Comparison of ENCODE assay signal across 1 cellular context in the genomic region with DNA sequence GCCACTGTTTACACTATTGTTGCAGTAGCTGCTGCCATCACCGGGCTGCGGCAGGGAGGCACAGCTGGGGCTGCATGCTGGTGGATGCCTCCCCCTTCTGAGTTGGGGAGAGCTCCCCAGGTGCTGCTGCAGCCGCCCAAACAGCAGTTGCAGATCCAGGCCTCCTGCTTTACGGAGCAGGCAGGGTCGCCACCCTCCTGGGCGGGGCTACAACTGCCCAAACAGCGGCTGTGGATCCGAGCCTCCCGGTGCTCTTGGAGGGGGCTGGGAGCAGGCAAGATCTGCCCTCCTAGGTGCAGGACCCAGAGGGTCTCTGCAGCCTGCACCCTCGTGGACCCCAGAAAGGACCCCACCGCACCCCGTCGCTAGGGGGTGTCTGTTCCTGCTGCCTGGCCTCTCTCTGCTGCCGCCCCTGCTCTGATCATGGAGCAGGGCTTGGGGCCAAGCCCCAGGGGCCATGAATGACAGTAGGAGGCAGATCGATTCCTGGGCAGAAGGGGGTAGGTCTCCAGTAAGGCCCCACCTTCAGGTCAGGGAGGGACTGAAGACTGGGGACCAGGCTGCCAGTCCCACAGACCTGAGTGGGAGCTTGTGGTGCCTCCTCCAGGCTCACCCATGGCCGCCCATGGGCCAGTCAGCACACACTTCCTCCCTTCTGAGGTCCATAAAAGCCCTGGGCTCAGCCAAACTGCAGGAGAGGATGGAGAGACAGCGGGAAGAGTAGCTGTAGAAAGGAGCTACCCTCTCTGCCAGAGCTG.
TF ChIP-seq lines count a peak whose summit lies in the region.

No MANE protein-coding gene starts in this region.

TF ChIP-seq in HepG2, 621 proteins besides CTCF, POLR2A, EP300 and RAD21 (continued from another document and continues in another):
- TF ChIP-seq, protein P1, sequence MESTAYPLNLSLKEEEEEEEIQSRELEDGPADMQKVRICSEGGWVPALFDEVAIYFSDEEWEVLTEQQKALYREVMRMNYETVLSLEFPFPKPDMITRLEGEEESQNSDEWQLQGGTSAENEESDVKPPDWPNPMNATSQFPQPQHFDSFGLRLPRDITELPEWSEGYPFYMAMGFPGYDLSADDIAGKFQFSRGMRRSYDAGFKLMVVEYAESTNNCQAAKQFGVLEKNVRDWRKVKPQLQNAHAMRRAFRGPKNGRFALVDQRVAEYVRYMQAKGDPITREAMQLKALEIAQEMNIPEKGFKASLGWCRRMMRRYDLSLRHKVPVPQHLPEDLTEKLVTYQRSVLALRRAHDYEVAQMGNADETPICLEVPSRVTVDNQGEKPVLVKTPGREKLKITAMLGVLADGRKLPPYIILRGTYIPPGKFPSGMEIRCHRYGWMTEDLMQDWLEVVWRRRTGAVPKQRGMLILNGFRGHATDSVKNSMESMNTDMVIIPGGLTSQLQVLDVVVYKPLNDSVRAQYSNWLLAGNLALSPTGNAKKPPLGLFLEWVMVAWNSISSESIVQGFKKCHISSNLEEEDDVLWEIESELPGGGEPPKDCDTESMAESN (CRISPR knock-in tag; conservative IDR thresholded peaks at IDR 0.05), result no peak
- TF ChIP-seq FOXO1 (CRISPR knock-in tag; IDR thresholded peaks at IDR 0.05) (no peak), ZNF441 (CRISPR knock-in tag; IDR thresholded peaks at IDR 0.05; ENCODE audit: borderline replicate concordance) (peak; percentile 71; the same call in 1 of the 2 replicates), ELF1 (CRISPR knock-in tag; IDR thresholded peaks at IDR 0.05) (0 out of 2 replicates have a peak, but pooled peaks have one; percentile 8), DPF2 (CRISPR knock-in tag; IDR thresholded peaks at IDR 0.05; ENCODE audit: borderline replicate concordance, low read depth) (peak; percentile 18; the same call in 1 of the 2 replicates), SALL1 (CRISPR knock-in tag; IDR thresholded peaks at IDR 0.05) (0 out of 2 replicates have a peak, but pooled peaks have one; percentile 34), FOXA1 (IDR thresholded peaks at IDR 0.05) (no peak), FOXA1 (CRISPR knock-in tag; IDR thresholded peaks at IDR 0.05) (peak; percentile 48), FOXC1 (CRISPR knock-in tag; IDR thresholded peaks at IDR 0.05; ENCODE audit: borderline replicate concordance) (0 out of 2 replicates have a peak, but pooled peaks have one; percentile 24), ZNF891 (CRISPR knock-in tag; IDR thresholded peaks at IDR 0.05) (no peak), ZSCAN31 (CRISPR knock-in tag; IDR thresholded peaks at IDR 0.05; ENCODE audit: low read depth) (peak; percentile 12; the same call in 1 of the 2 replicates), KAT8 (CRISPR knock-in tag; IDR thresholded peaks at IDR 0.05) (peak; percentile 39; the same call in 1 of the 2 replicates), SOX6 (IDR thresholded peaks at IDR 0.05) (no peak), SOX6 (CRISPR knock-in tag; IDR thresholded peaks at IDR 0.05) (peak; percentile 41), HMG20A (CRISPR knock-in tag; IDR thresholded peaks at IDR 0.05; ENCODE audit: borderline replicate concordance) (no peak), NONO (IDR thresholded peaks at IDR 0.05) (no peak), NONO (CRISPR knock-in tag; conservative IDR thresholded peaks at IDR 0.05) (0 out of 2 replicates have a peak, but pooled peaks have one; percentile 17), ZBTB38 (CRISPR knock-in tag; IDR thresholded peaks at IDR 0.05) (0 out of 2 replicates have a peak, but pooled peaks have one; percentile 41), HIVEP1 (CRISPR knock-in tag; IDR thresholded peaks at IDR 0.05) (0 out of 2 replicates have a peak, but pooled peaks have one; percentile 36), ARNT2 (CRISPR knock-in tag; IDR thresholded peaks at IDR 0.05; ENCODE audit: low read depth) (peak; percentile 50; the same call in 1 of the 2 replicates), ZNF768 (CRISPR knock-in tag; IDR thresholded peaks at IDR 0.05) (peak; percentile 27; the same call in 1 of the 2 replicates)
- TF ChIP-seq, protein P2, sequence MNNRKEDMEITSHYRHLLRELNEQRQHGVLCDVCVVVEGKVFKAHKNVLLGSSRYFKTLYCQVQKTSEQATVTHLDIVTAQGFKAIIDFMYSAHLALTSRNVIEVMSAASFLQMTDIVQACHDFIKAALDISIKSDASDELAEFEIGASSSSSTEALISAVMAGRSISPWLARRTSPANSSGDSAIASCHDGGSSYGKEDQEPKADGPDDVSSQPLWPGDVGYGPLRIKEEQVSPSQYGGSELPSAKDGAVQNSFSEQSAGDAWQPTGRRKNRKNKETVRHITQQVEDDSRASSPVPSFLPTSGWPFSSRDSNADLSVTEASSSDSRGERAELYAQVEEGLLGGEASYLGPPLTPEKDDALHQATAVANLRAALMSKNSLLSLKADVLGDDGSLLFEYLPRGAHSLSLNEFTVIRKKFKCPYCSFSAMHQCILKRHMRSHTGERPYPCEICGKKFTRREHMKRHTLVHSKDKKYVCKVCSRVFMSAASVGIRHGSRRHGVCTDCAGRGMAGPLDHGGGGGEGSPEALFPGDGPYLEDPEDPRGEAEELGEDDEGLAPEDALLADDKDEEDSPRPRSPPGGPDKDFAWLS (CRISPR knock-in tag; IDR thresholded peaks at IDR 0.05; ENCODE audit: borderline replicate concordance), result 0 out of 2 replicates have a peak, but pooled peaks have one; percentile 44
- TF ChIP-seq, protein P3, sequence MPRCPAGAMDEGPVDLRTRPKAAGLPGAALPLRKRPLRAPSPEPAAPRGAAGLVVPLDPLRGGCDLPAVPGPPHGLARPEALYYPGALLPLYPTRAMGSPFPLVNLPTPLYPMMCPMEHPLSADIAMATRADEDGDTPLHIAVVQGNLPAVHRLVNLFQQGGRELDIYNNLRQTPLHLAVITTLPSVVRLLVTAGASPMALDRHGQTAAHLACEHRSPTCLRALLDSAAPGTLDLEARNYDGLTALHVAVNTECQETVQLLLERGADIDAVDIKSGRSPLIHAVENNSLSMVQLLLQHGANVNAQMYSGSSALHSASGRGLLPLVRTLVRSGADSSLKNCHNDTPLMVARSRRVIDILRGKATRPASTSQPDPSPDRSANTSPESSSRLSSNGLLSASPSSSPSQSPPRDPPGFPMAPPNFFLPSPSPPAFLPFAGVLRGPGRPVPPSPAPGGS (CRISPR knock-in tag; IDR thresholded peaks at IDR 0.05), result 0 out of 2 replicates have a peak, but pooled peaks have one; percentile 21
- TF ChIP-seq, protein P4, sequence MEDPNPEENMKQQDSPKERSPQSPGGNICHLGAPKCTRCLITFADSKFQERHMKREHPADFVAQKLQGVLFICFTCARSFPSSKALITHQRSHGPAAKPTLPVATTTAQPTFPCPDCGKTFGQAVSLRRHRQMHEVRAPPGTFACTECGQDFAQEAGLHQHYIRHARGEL (CRISPR knock-in tag; IDR thresholded peaks at IDR 0.05), result 0 out of 2 replicates have a peak, but pooled peaks have one; percentile 72
- TF ChIP-seq, protein P5, sequence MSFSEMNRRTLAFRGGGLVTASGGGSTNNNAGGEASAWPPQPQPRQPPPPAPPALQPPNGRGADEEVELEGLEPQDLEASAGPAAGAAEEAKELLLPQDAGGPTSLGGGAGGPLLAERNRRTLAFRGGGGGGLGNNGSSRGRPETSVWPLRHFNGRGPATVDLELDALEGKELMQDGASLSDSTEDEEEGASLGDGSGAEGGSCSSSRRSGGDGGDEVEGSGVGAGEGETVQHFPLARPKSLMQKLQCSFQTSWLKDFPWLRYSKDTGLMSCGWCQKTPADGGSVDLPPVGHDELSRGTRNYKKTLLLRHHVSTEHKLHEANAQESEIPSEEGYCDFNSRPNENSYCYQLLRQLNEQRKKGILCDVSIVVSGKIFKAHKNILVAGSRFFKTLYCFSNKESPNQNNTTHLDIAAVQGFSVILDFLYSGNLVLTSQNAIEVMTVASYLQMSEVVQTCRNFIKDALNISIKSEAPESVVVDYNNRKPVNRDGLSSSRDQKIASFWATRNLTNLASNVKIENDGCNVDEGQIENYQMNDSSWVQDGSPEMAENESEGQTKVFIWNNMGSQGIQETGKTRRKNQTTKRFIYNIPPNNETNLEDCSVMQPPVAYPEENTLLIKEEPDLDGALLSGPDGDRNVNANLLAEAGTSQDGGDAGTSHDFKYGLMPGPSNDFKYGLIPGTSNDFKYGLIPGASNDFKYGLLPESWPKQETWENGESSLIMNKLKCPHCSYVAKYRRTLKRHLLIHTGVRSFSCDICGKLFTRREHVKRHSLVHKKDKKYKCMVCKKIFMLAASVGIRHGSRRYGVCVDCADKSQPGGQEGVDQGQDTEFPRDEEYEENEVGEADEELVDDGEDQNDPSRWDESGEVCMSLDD (CRISPR knock-in tag; IDR thresholded peaks at IDR 0.05; ENCODE audit: borderline replicate concordance), result peak; percentile 81; the same call in 1 of the 2 replicates
- TF ChIP-seq, protein P6, sequence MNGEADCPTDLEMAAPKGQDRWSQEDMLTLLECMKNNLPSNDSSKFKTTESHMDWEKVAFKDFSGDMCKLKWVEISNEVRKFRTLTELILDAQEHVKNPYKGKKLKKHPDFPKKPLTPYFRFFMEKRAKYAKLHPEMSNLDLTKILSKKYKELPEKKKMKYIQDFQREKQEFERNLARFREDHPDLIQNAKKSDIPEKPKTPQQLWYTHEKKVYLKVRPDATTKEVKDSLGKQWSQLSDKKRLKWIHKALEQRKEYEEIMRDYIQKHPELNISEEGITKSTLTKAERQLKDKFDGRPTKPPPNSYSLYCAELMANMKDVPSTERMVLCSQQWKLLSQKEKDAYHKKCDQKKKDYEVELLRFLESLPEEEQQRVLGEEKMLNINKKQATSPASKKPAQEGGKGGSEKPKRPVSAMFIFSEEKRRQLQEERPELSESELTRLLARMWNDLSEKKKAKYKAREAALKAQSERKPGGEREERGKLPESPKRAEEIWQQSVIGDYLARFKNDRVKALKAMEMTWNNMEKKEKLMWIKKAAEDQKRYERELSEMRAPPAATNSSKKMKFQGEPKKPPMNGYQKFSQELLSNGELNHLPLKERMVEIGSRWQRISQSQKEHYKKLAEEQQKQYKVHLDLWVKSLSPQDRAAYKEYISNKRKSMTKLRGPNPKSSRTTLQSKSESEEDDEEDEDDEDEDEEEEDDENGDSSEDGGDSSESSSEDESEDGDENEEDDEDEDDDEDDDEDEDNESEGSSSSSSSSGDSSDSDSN (CRISPR knock-in tag; IDR thresholded peaks at IDR 0.05), result peak; percentile 59; the same call in 1 of the 2 replicates
- TF ChIP-seq, protein P7, sequence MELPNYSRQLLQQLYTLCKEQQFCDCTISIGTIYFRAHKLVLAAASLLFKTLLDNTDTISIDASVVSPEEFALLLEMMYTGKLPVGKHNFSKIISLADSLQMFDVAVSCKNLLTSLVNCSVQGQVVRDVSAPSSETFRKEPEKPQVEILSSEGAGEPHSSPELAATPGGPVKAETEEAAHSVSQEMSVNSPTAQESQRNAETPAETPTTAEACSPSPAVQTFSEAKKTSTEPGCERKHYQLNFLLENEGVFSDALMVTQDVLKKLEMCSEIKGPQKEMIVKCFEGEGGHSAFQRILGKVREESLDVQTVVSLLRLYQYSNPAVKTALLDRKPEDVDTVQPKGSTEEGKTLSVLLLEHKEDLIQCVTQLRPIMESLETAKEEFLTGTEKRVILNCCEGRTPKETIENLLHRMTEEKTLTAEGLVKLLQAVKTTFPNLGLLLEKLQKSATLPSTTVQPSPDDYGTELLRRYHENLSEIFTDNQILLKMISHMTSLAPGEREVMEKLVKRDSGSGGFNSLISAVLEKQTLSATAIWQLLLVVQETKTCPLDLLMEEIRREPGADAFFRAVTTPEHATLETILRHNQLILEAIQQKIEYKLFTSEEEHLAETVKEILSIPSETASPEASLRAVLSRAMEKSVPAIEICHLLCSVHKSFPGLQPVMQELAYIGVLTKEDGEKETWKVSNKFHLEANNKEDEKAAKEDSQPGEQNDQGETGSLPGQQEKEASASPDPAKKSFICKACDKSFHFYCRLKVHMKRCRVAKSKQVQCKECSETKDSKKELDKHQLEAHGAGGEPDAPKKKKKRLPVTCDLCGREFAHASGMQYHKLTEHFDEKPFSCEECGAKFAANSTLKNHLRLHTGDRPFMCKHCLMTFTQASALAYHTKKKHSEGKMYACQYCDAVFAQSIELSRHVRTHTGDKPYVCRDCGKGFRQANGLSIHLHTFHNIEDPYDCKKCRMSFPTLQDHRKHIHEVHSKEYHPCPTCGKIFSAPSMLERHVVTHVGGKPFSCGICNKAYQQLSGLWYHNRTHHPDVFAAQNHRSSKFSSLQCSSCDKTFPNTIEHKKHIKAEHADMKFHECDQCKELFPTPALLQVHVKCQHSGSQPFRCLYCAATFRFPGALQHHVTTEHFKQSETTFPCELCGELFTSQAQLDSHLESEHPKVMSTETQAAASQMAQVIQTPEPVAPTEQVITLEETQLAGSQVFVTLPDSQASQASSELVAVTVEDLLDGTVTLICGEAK (IDR thresholded peaks at IDR 0.05), result no peak
- TF ChIP-seq, protein P7 (CRISPR knock-in tag; IDR thresholded peaks at IDR 0.05), result 0 out of 2 replicates have a peak, but pooled peaks have one; percentile 27
- TF ChIP-seq, protein P8, sequence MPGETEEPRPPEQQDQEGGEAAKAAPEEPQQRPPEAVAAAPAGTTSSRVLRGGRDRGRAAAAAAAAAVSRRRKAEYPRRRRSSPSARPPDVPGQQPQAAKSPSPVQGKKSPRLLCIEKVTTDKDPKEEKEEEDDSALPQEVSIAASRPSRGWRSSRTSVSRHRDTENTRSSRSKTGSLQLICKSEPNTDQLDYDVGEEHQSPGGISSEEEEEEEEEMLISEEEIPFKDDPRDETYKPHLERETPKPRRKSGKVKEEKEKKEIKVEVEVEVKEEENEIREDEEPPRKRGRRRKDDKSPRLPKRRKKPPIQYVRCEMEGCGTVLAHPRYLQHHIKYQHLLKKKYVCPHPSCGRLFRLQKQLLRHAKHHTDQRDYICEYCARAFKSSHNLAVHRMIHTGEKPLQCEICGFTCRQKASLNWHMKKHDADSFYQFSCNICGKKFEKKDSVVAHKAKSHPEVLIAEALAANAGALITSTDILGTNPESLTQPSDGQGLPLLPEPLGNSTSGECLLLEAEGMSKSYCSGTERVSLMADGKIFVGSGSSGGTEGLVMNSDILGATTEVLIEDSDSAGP (CRISPR knock-in tag; IDR thresholded peaks at IDR 0.05; ENCODE audit: borderline replicate concordance), result peak; percentile 47; the same call in 1 of the 2 replicates
